ENCODE assay signal across 11 cellular contexts in the genomic region with DNA sequence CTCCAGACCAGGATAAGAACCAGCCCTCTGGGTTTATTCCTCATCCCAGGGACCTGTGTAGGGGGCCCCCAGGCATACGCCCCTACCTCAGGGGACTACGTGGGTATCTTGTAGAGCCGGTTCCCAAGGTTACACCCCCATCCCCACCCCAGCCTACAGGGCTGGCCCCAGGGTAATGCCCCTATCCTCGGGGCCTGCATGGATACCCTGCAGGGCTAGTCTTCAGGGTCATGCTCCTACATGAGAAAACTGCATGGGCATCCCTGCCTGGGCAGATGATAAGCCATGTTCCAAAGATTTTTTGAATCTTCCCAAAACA. TPM values are rescaled to one million over a fixed set of nuclear protein-coding genes. Genes with fewer than 3 reads are reported as not detected.
DNase-seq lines count a peak whose midpoint lies in the region; ATAC-seq and TF ChIP-seq lines count a peak whose summit lies in the region.
"Had no signal": no experiment of that assay in that cellular context is flagged by ENCODE, and none has a peak within 500 bp of the region (broad histone marks: within the 10 kb centered on the region; RNA-seq: fewer than 3 reads in every experiment).

No MANE protein-coding gene starts in this region.

- H3K27me3 ChIP-seq in heart right ventricle = no peaks in the 10 kb centered on the region
- H3K27me3 ChIP-seq in esophagus squamous epithelium = no peaks in the 10 kb centered on the region
- no peaks in the 10 kb centered on the region for H3K27me3 ChIP-seq in parathyroid adenoma (ENCODE audit: control insufficient read depth, insufficient read depth, low read length)
- H3K27me3 ChIP-seq in uterus = no peaks in the 10 kb centered on the region

- ATAC-seq in heart right ventricle (no peak), Right ventricle myocardium inferior (no peak), GM21825 (IDR thresholded peaks at IDR 0.05; ENCODE audit: unreplicated experiment) (no peak), HG03565 (IDR thresholded peaks at IDR 0.05; ENCODE audit: unreplicated experiment) (no peak)
- ATAC-seq: stimulated activated naive CD8-positive, alpha-beta T cell treated with anti-CD3 and anti-CD28 coated beads, Interleukin-15, amount 100 ng/mL, for 72 hours had no signal

- H3K9ac ChIP-seq in parathyroid adenoma = no peak overlapping the region

- H3K9me3 ChIP-seq in heart right ventricle (no peaks in the 10 kb centered on the region), esophagus squamous epithelium (no peaks in the 10 kb centered on the region), parathyroid adenoma (ENCODE audit: control insufficient read depth, low read length) (no peaks in the 10 kb centered on the region), uterus (no peaks in the 10 kb centered on the region)

- no peak overlapping the region for H3K4me2 ChIP-seq in parathyroid adenoma (ENCODE audit: low read length)

- TF ChIP-seq POLR2A in esophagus squamous epithelium (IDR thresholded peaks at IDR 0.05) (no peak), uterus (IDR thresholded peaks at IDR 0.05) (no peak)

- DNase-seq in heart right ventricle (no peak), Right ventricle myocardium inferior (ENCODE audit: missing footprints) (no peak), esophagus squamous epithelium (lab: John Stamatoyannopoulos, UW) (no peak), uterus (no peak), NCI-H446 treated with DMSO at 0.1 percent for 48 hours (lab: John Stamatoyannopoulos, UW) (no peak)
- DNase-seq: Kasumi-1; stimulated activated CD4-positive, alpha-beta T cell treated with anti-CD3 and anti-CD28 coated beads, Interleukin-4, amount 100 ng/mL, for 1 hour; stimulated activated naive CD8-positive, alpha-beta T cell treated with anti-CD3 and anti-CD28 coated beads, Interleukin-15, amount 100 ng/mL, for 72 hours had no signal

- H2AFZ ChIP-seq in parathyroid adenoma = no peak overlapping the region

- WGBS in heart right ventricle, 2 donors = 33 to 42% methylated on average over 4 of the region's 4 CpGs
- 33% methylated on average over 1 of the region's 4 CpGs; no CpG with 5 or more reads in 1 of the 2 donors for WGBS in esophagus squamous epithelium, 2 donors

- H3K36me3 ChIP-seq in heart right ventricle (peaks cover 0 to 29% (median 0%) of the 10 kb centered on the region in 9 donors), esophagus squamous epithelium (peaks cover 0 to 32% (median under 1%) of the 10 kb centered on the region in 3 donors), parathyroid adenoma (ENCODE audit: control insufficient read depth, insufficient read depth, low read length) (no peaks in the 10 kb centered on the region), uterus (no peaks in the 10 kb centered on the region)

- intact Hi-C loops in heart right ventricle (cut with DNase I) = no loop called here
- intact Hi-C loops in Right ventricle myocardium inferior (cut with DNase I) = no loop called here
- intact Hi-C loops in esophagus squamous epithelium (cut with DNase I) = no loop called here
- intact Hi-C loops in uterus (cut with DNase I; ENCODE audit: low total_unique reads) = no loop called here

- H3K27ac ChIP-seq in heart right ventricle (peak overlapping the region; percentile 75 to 98 (median 91)), esophagus squamous epithelium (peak overlapping the region; percentile 82 to 93 (median 88)), parathyroid adenoma (peak overlapping the region; percentile 87), uterus (peak overlapping the region; percentile 87 to 94)

- H3K79me2 ChIP-seq in parathyroid adenoma = peaks cover 54% of the 10 kb centered on the region

- H3K4me3 ChIP-seq in heart right ventricle (peak overlapping the region; percentile 37 to 67 (median 60)), esophagus squamous epithelium (peak overlapping the region in 3 of 4 donors; percentile 8 to 45 (median 43)), parathyroid adenoma (ENCODE audit: low read depth, low read length) (peak overlapping the region; percentile 21), uterus (no peak overlapping the region)

- H3K4me1 ChIP-seq in heart right ventricle = peaks cover 64 to 99% (median 94%) of the 10 kb centered on the region in 9 donors
- peaks cover 65 to 99% (median 76%) of the 10 kb centered on the region in 3 donors for H3K4me1 ChIP-seq in esophagus squamous epithelium
- peaks cover 58% of the 10 kb centered on the region for H3K4me1 ChIP-seq in parathyroid adenoma
- peaks cover 23 to 49% of the 10 kb centered on the region in 2 donors for H3K4me1 ChIP-seq in uterus

- no peak for TF ChIP-seq CTCF in heart right ventricle (IDR thresholded peaks at IDR 0.05)
- no peak for TF ChIP-seq CTCF in esophagus squamous epithelium (IDR thresholded peaks at IDR 0.05)
- no peak for TF ChIP-seq CTCF in parathyroid adenoma (IDR thresholded peaks at IDR 0.05)
- no peak for TF ChIP-seq CTCF in uterus (IDR thresholded peaks at IDR 0.05)

RNA-seq across cellular contexts. Expression of a gene that starts 14.2 kb away (rescaled TPM):
- total RNA-seq in heart right ventricle (10 to 100 TPM; 55.2 to 85.4 (median 68.3) TPM), Right ventricle myocardium inferior (67.5 TPM), esophagus squamous epithelium (100 to 1,000 TPM in 1 of 4 donors, 10 to 100 TPM in 3; 31.1 to 135 (median 68.0) TPM), uterus (10 to 100 TPM; 35.9 to 74.1 (median 58.0) TPM)
- polyA plus RNA-seq in heart right ventricle = 10 to 100 TPM; 56.3 to 63.7 TPM

RNA-seq across cellular contexts. Expression of a gene that starts 32.5 kb away (rescaled TPM):
- total RNA-seq in heart right ventricle (1 to 10 TPM in 4 of 10 donors, under 1 TPM in 6; 0.49 to 1.9 (median 0.74) TPM), Right ventricle myocardium inferior (2.0 TPM), esophagus squamous epithelium (1 to 10 TPM; 1.9 to 4.7 (median 4.0) TPM), uterus (1 to 10 TPM in 2 of 4 donors, not detected in 2; 1.6 to 2.4 TPM)
- under 1 TPM; 0.28 to 0.37 TPM for polyA plus RNA-seq in heart right ventricle

RNA-seq across cellular contexts. Expression of a gene that starts 38.7 kb away (rescaled TPM):
- 10 to 100 TPM; 28.9 to 47.3 (median 32.9) TPM for total RNA-seq in heart right ventricle
- polyA plus RNA-seq in heart right ventricle = 100 to 1,000 TPM in 1 of 2 donors, 10 to 100 TPM in 1; 78.0 to 114 TPM
- total RNA-seq in Right ventricle myocardium inferior = 30.4 TPM
- 10 to 100 TPM; 10.3 to 23.3 (median 17.2) TPM for total RNA-seq in esophagus squamous epithelium
- 10 to 100 TPM; 12.4 to 66.3 (median 33.8) TPM for total RNA-seq in uterus

RNA-seq across cellular contexts. Expression of a gene that starts 42.8 kb away (rescaled TPM):
- 10 to 100 TPM; 37.9 to 60.7 (median 43.8) TPM for total RNA-seq in heart right ventricle
- 10 to 100 TPM; 25.2 to 41.7 TPM for polyA plus RNA-seq in heart right ventricle
- 47.6 TPM for total RNA-seq in Right ventricle myocardium inferior
- 10 to 100 TPM; 27.3 to 44.3 (median 36.9) TPM for total RNA-seq in esophagus squamous epithelium
- total RNA-seq in uterus = 10 to 100 TPM; 24.5 to 49.8 (median 37.1) TPM

Comparison
In these comparisons a context has a peak if more than half of its experiments do, and no peak if none do; other contexts are left out.
1. H3K4me3 ChIP-seq: peak in heart right ventricle (10 of 10), esophagus squamous epithelium (3 of 4) and parathyroid adenoma (single experiment); none in uterus (0 of 2).
2. Peak in every context shown above with its lines, with median percentiles within 50 percentile points of each other: H3K27ac ChIP-seq.